Comparison of ENCODE assay signal across 1 cellular context in the genomic region with DNA sequence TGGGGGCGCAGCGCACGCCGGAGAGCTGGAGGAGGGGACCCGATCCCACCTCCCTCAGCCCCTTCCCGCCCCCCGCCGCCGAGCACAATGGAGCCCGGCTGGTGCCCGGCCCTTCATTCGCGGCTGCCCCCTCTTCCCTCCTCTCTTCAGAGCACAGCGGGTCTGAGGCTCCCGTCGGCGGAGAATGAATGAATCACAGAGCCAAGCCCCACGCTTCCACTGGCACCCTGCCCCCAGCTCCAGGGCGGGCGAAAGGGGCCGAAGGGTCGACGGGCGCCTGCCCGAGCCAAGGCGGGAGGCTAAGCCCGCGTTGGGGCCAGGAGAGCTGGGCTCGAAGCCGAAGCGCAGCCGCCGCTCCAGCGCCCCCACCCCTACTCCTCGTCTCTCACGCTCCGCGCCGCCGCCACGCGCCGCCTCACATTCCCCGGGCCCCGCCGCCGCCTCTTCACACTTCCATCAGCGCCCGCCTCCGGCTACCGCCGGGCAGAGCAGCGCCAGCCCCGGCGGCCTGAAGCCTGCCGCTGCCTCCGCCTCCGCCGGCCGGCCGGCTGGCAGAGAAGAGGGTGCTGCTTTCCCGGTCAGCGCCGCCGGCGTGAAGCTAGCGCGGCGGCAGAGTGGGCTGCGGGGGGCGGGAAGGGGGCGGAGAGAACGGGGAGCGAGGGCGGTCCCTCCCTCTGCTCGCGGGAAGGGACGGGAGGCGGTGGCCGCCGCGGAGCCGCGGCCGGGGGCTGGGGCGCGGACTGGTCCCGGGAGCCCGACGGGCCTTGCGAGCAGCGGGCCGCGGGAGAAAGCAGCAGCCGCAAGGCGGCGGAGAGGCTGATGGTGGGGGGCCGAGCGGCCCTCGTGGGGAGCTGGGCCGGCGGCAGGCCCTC.
TF ChIP-seq lines count a peak whose summit lies in the region.

A gene with protein sequence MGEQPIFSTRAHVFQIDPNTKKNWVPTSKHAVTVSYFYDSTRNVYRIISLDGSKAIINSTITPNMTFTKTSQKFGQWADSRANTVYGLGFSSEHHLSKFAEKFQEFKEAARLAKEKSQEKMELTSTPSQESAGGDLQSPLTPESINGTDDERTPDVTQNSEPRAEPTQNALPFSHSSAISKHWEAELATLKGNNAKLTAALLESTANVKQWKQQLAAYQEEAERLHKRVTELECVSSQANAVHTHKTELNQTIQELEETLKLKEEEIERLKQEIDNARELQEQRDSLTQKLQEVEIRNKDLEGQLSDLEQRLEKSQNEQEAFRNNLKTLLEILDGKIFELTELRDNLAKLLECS (minus strand): TSS at position 616 of the 872 bp plus-strand sequence. CDS start 1,360 bp downstream, outside the sequence.

TF ChIP-seq in HepG2, 621 proteins besides CTCF, POLR2A, EP300 and RAD21 (continued from another document):
- TF ChIP-seq, protein P1, sequence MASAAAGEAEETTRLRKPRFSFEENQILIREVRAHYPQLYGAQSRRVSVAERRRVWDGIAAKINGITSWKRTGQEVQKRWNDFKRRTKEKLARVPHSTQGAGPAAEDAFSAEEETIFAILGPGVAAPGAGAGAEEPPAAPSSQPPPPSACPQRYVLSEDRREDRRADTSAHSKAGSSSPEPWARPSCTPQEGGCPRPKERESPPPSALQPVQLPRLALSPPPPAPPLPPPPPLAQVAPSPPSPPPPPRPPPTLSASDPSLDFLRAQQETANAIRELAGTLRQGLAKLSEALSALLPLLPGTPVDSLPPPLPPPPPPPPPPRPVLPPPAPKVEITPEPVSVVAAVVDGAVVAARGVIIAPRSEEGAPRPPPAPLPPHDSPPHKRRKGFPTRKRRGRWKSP (CRISPR knock-in tag; IDR thresholded peaks at IDR 0.05) = peak; percentile 87
- TF ChIP-seq HES4 (CRISPR knock-in tag; IDR thresholded peaks at IDR 0.05; ENCODE audit: borderline replicate concordance) = peak; percentile 60; the same call in 1 of the 2 replicates
- no peak for TF ChIP-seq HOXA7 (CRISPR knock-in tag; IDR thresholded peaks at IDR 0.05)
- TF ChIP-seq DNMT3B (CRISPR knock-in tag; conservative IDR thresholded peaks at IDR 0.05) = no peak
- TF ChIP-seq ZNF317 (CRISPR knock-in tag; IDR thresholded peaks at IDR 0.05) = no peak
- TF ChIP-seq ZNF781 (CRISPR knock-in tag; IDR thresholded peaks at IDR 0.05; ENCODE audit: borderline replicate concordance, not compliant biosample characterization) = no peak
- TF ChIP-seq, protein P2, sequence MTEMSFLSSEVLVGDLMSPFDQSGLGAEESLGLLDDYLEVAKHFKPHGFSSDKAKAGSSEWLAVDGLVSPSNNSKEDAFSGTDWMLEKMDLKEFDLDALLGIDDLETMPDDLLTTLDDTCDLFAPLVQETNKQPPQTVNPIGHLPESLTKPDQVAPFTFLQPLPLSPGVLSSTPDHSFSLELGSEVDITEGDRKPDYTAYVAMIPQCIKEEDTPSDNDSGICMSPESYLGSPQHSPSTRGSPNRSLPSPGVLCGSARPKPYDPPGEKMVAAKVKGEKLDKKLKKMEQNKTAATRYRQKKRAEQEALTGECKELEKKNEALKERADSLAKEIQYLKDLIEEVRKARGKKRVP (CRISPR knock-in tag; IDR thresholded peaks at IDR 0.05) = 0 out of 4 replicates have a peak, but pooled peaks of 1 of the 2 experiments have one; percentile 53
- TF ChIP-seq FOXK1 (CRISPR knock-in tag; IDR thresholded peaks at IDR 0.05; ENCODE audit: borderline replicate concordance, low read depth) = no peak
- TF ChIP-seq, protein P3, sequence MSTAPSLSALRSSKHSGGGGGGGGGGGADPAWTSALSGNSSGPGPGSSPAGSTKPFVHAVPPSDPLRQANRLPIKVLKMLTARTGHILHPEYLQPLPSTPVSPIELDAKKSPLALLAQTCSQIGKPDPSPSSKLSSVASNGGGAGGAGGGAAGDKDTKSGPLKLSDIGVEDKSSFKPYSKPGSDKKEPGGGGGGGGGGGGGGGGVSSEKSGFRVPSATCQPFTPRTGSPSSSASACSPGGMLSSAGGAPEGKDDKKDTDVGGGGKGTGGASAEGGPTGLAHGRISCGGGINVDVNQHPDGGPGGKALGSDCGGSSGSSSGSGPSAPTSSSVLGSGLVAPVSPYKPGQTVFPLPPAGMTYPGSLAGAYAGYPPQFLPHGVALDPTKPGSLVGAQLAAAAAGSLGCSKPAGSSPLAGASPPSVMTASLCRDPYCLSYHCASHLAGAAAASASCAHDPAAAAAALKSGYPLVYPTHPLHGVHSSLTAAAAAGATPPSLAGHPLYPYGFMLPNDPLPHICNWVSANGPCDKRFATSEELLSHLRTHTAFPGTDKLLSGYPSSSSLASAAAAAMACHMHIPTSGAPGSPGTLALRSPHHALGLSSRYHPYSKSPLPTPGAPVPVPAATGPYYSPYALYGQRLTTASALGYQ (CRISPR knock-in tag; IDR thresholded peaks at IDR 0.05) = peak; percentile 44
- 0 out of 2 replicates have a peak, but pooled peaks have one; percentile 22 for TF ChIP-seq TBP (CRISPR knock-in tag; IDR thresholded peaks at IDR 0.05)
